In the genomic region with DNA sequence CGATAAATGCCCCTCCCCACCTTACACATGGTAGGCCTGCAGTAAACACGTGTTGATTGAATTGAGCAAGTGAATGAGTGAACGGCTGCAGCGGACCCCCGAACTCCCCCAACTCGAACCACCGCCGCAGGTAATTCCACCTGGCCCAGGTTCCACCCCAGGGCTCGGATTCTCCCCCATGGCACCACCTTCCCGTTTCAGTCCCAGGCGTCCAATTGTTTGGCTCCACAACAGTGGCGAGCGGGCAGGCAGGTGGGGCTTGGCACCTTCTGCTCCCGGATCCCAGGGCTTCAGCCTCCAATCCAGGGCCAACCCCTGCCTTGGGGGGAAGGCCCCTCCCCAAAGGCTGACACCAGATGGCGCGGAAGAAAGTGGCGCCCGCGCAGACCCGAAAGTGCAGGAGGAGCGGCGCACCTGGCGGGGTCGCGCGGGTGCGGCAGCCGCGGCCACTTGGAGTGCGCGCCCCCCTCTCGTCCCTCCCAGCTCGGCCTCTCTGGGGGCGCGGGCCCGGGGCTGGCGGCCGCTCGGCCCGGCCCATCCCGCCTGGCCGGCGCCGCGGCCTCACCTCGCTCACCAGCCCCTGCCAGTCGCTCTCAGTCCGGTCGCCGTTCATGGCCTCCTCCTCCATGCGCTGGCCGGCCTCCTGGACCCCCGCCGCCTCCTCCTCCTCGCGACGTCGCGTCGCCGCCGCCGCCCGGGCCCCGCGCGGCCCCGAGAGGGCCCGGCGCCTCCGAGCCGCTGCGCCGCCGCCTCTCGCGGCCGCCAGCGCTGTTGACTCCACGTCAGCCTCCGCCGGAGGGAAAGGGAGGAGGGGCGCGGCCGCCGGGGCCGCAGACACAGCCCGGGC, we compare ENCODE assay signal across 1 cellular context.
TF ChIP-seq lines count a peak whose summit lies in the region.

Gene CCDC149, minus strand, starts transcription at position 791 of the 847 bp plus-strand sequence. Its CDS starts 178 bp downstream, at position 613.

TF ChIP-seq in HepG2, 621 proteins besides CTCF, POLR2A, EP300 and RAD21 (continued from another document):
- TF ChIP-seq SPEN (CRISPR knock-in tag; IDR thresholded peaks at IDR 0.05; ENCODE audit: low read depth) (peak; percentile 22; the same call in 1 of the 2 replicates), ZNF563 (CRISPR knock-in tag; IDR thresholded peaks at IDR 0.05) (peak; percentile 63; the same call in 1 of the 2 replicates), ZFY (CRISPR knock-in tag; IDR thresholded peaks at IDR 0.05) (peak; percentile 67; the same call in 1 of the 2 replicates), ZNF33A (CRISPR knock-in tag; IDR thresholded peaks at IDR 0.05; ENCODE audit: borderline replicate concordance) (no peak), CHD2 (IDR thresholded peaks at IDR 0.05; ENCODE audit: low read depth, low read length) (no peak), ZNF670 (CRISPR knock-in tag; IDR thresholded peaks at IDR 0.05; ENCODE audit: borderline replicate concordance) (no peak), MNT (IDR thresholded peaks at IDR 0.05) (peak; percentile 20; the same call in 1 of the 2 replicates), GABPB1 (CRISPR knock-in tag; IDR thresholded peaks at IDR 0.05) (0 out of 2 replicates have a peak, but pooled peaks have one; percentile 18), ZBTB33 (CRISPR knock-in tag; IDR thresholded peaks at IDR 0.05) (peak; percentile 14; the same call in 1 of the 2 replicates), ZNF687 (CRISPR knock-in tag; IDR thresholded peaks at IDR 0.05) (peak; percentile 17; the same call in 1 of the 2 replicates), SOX6 (IDR thresholded peaks at IDR 0.05) (no peak), SOX6 (CRISPR knock-in tag; IDR thresholded peaks at IDR 0.05) (no peak), SETDB1 (CRISPR knock-in tag; IDR thresholded peaks at IDR 0.05; ENCODE audit: borderline replicate concordance) (no peak), TBL1XR1 (IDR thresholded peaks at IDR 0.05; ENCODE audit: borderline replicate concordance, low read length, partially characterized antibody) (no peak), RNF2 (conservative IDR thresholded peaks at IDR 0.05; ENCODE audit: low read depth) (no peak), JDP2 (CRISPR knock-in tag; IDR thresholded peaks at IDR 0.05; ENCODE audit: borderline replicate concordance) (no peak), UBTF (CRISPR knock-in tag; IDR thresholded peaks at IDR 0.05) (peak; percentile 30; the same call in 1 of the 2 replicates), ZNF577 (CRISPR knock-in tag; IDR thresholded peaks at IDR 0.05; ENCODE audit: borderline replicate concordance, low read depth) (no peak)
- TF ChIP-seq, protein P1, sequence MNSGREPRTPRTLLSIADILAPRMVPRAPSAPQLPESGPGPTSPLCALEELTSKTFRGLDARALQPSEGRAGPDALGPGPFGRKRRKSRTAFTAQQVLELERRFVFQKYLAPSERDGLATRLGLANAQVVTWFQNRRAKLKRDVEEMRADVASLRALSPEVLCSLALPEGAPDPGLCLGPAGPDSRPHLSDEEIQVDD (CRISPR knock-in tag; IDR thresholded peaks at IDR 0.05; ENCODE audit: borderline replicate concordance), result no peak
- TF ChIP-seq, protein P2, sequence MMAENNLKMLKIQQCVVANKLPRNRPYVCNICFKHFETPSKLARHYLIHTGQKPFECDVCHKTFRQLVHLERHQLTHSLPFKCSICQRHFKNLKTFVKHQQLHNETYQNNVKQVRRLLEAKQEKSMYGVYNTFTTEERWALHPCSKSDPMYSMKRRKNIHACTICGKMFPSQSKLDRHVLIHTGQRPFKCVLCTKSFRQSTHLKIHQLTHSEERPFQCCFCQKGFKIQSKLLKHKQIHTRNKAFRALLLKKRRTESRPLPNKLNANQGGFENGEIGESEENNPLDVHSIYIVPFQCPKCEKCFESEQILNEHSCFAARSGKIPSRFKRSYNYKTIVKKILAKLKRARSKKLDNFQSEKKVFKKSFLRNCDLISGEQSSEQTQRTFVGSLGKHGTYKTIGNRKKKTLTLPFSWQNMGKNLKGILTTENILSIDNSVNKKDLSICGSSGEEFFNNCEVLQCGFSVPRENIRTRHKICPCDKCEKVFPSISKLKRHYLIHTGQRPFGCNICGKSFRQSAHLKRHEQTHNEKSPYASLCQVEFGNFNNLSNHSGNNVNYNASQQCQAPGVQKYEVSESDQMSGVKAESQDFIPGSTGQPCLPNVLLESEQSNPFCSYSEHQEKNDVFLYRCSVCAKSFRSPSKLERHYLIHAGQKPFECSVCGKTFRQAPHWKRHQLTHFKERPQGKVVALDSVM (CRISPR knock-in tag; IDR thresholded peaks at IDR 0.05), result peak; percentile 35; the same call in 1 of the 2 replicates
